ENCODE assay signal across 12 cellular contexts in the genomic region with DNA sequence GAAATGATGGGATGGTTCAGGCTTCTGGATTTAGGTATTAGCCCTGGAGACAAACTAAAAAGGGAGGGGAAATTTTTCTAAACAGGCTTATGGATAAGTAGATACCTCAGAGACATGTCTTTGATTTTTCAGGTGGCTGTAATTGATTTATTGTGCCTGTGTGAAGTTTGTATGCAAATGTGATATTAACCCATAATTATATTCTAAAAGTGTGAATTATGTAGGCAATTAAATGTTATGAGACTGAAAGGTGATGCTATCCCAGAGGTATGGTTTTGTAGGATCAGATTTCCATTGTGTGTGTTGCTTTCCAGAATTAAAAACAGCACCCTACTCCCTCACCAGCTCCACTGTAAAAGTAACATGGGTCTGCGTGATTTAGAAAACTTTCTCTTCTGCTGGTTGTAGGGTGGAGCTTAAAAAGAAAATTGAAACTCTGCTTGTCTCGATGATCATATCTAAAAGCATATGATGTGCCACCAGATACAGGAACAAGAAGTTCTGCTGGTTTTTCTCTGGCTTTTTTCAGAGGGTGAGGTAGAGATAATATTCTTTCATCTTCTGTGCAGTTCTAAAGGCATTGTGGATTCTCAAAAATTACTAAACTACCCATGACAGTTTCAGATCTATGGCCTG.
DNase-seq lines count a peak whose midpoint lies in the region; ATAC-seq, FAIRE-seq and TF ChIP-seq lines count a peak whose summit lies in the region.
"Had no signal": no experiment of that assay in that cellular context is flagged by ENCODE, and none has a peak within 500 bp of the region (broad histone marks: within the 10 kb centered on the region; RNA-seq: fewer than 3 reads in every experiment).

No MANE protein-coding gene starts in this region.

- H3K27me3 Mint-ChIP-seq in mesothelial cell of epicardium (ENCODE audit: low read depth), result no peaks in the 10 kb centered on the region

- no peaks in the 10 kb centered on the region for H3K9me3 Mint-ChIP-seq in mesothelial cell of epicardium
- H3K9me3 Mint-ChIP-seq: H9 had no signal

- peak overlapping the region; percentile 39 for H3K27ac Mint-ChIP-seq in mesothelial cell of epicardium
- H3K27ac Mint-ChIP-seq: H9 had no signal

- TF ChIP-seq CTCF in mesothelial cell of epicardium (IDR thresholded peaks at IDR 0.05; ENCODE audit: unreplicated experiment), result no peak

- H3K36me3 Mint-ChIP-seq in mesothelial cell of epicardium, result no peaks in the 10 kb centered on the region

- H3K4me3 Mint-ChIP-seq in mesothelial cell of epicardium, result no peak overlapping the region
- H3K4me3 Mint-ChIP-seq: H9 had no signal

- ATAC-seq in HG02571 (IDR thresholded peaks at IDR 0.05; ENCODE audit: unreplicated experiment), result peak; percentile 75
- peak; percentile 70 for ATAC-seq in HG03442 (IDR thresholded peaks at IDR 0.05; ENCODE audit: unreplicated experiment)
- ATAC-seq in HG02970 (IDR thresholded peaks at IDR 0.05; ENCODE audit: low FRiP score, unreplicated experiment), result no peak
- ATAC-seq: gastrocnemius medialis, psoas muscle had no signal

- peak; percentile 63 for DNase-seq in NCI-H2107 treated with DMSO at 0.1 percent for 48 hours (lab: John Stamatoyannopoulos, UW; ENCODE audit: unreplicated experiment)
- DNase-seq in NCI-H2107 (lab: John Stamatoyannopoulos, UW), result no peak
- no peak for DNase-seq in mesothelial cell of epicardium (ENCODE audit: low spot score in 2 of 2, unreplicated experiment in 2 of 2)
- no peak for DNase-seq in H54 (ENCODE audit: insufficient read length, low spot score)
- no peak for DNase-seq in activated CD8-positive, alpha-beta memory T cell treated with anti-CD3 and anti-CD28 coated beads, Interleukin-2, amount 50 U/mL, for 4 hours
- DNase-seq: 8988T, gastrocnemius medialis, H9, psoas muscle had no signal

- no peak for FAIRE-seq in H54 (lab: Jason Lieb, UNC)

- TF ChIP-seq POLR2A in H54 (IDR thresholded peaks at IDR 0.05; ENCODE audit: low read depth, low read length), result no peak

- peaks cover 30% of the 10 kb centered on the region for H3K4me1 Mint-ChIP-seq in mesothelial cell of epicardium
